In genomic region chr1:61012365-61012764, GRCh38 we compare ENCODE assay signal across 11 cellular contexts.
DNase-seq lines count a peak whose midpoint lies in the region; ATAC-seq lines count a peak whose summit lies in the region.
"Had no signal": no experiment of that assay in that cellular context is flagged by ENCODE, and none has a peak within 500 bp of the region (broad histone marks: within the 10 kb centered on the region; RNA-seq: fewer than 3 reads in every experiment).

No MANE protein-coding gene starts in this region.

- DNase-seq in DMS79 treated with DMSO at 0.1 percent for 48 hours (lab: John Stamatoyannopoulos, UW) (peak; percentile 35), DMS79 (lab: John Stamatoyannopoulos, UW) (no peak), DMS53 (lab: John Stamatoyannopoulos, UW) (peak; percentile 59), NCI-H2029 treated with DMSO at 0.1 percent for 48 hours (lab: John Stamatoyannopoulos, UW) (peak; percentile 74), myocyte (ENCODE audit: low read depth) (peak; percentile 23), NCI-H2081 (lab: John Stamatoyannopoulos, UW) (no peak)
- DNase-seq in stimulated activated naive CD4-positive, alpha-beta T cell (lab: John Stamatoyannopoulos, UW): no peak
- DNase-seq: EL, NCI-H226, T-helper 17 cell had no signal

- ATAC-seq in HG02938 (IDR thresholded peaks at IDR 0.05; ENCODE audit: unreplicated experiment): no peak
- ATAC-seq: T-helper 17 cell had no signal

Comparison
In these comparisons a context has a peak if more than half of its experiments do, and no peak if none do; other contexts are left out.
1. DNase-seq: peak in DMS79 treated with DMSO at 0.1 percent for 48 hours (single experiment), DMS53 (single experiment), NCI-H2029 treated with DMSO at 0.1 percent for 48 hours (single experiment) and myocyte (single experiment); none in DMS79 (single experiment), NCI-H2081 (0 of 2) and stimulated activated naive CD4-positive, alpha-beta T cell (0 of 6).